Comparison of ENCODE assay signal across 23 cellular contexts in the genomic region with DNA sequence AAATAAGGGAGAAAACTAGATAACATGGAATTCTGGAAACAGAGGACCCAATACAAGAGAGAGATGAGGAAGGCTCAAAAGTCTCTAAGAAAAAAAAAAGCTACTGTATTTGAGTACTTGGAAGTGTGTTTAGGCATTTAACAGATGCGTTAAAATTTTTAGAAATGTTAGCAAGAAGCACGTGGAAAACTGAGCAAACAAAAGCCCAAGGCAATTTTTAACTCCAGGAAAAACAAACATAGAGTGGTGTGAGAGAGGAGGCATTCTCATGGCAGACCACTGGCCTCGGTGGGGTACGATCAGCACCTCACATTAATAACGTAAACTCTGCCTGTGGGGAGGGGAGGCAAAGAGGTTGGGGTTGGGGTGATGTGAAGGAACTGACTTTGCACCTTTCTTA.
DNase-seq lines count a peak whose midpoint lies in the region; ATAC-seq, FAIRE-seq and TF ChIP-seq lines count a peak whose summit lies in the region.
"Had no signal": no experiment of that assay in that cellular context is flagged by ENCODE, and none has a peak within 500 bp of the region (broad histone marks: within the 10 kb centered on the region; RNA-seq: fewer than 3 reads in every experiment).

No MANE protein-coding gene starts in this region.

- peaks cover 41% of the 10 kb centered on the region for H3K4me1 Mint-ChIP-seq in activated CD4-positive, alpha-beta T cell treated with anti-CD3 and anti-CD28 coated beads, Interleukin-2, amount 10 ng/mL, durations not matched to agents 24 days and 14 days
- peaks cover 25% of the 10 kb centered on the region for H3K4me1 Mint-ChIP-seq in activated CD4-positive, alpha-beta T cell treated with anti-CD3 and anti-CD28 coated beads for 36 hours

- intact Hi-C loops in activated CD4-positive, alpha-beta T cell treated with anti-CD3 and anti-CD28 coated beads, Interleukin-2, amount 10 ng/mL, durations not matched to agents 24 days and 14 days (cut with micrococcal nuclease), result loop anchor here (5.0 kb wide), 1 partner anchor 41 kb away; no protein-coding TSS in a partner anchor
- intact Hi-C loops in activated CD4-positive, alpha-beta T cell treated with anti-CD3 and anti-CD28 coated beads for 36 hours (cut with DNase I, micrococcal nuclease), result no loop called here
- intact Hi-C loops in left lung (cut with DNase I) (loop anchor here in 1 of 2 donors (10.0 kb wide), 1 partner anchor 169 kb away; no protein-coding TSS in a partner anchor), pancreas (cut with DNase I) (loop anchor here in 1 of 3 donors (10.0 kb wide), 2 partner anchors 169 to 321 kb away; partner anchors contain the start of gene GADD45G)

- CTCF ChIA-PET in activated CD4-positive, alpha-beta T cell treated with anti-CD3 and anti-CD28 coated beads for 36 hours (lab: Charles Lee), result interaction anchor here (1.1 kb wide), 1 partner anchor 10 kb away, joined by 3 read pairs; no protein-coding TSS in a partner anchor

- TF ChIP-seq CTCF in VCaP (conservative IDR thresholded peaks at IDR 0.05) (no peak), left lung (IDR thresholded peaks at IDR 0.05) (no peak), pancreas (IDR thresholded peaks at IDR 0.05) (no peak)

- H3K36me3 ChIP-seq in left lung (no peaks in the 10 kb centered on the region), pancreas (no peaks in the 10 kb centered on the region)

- H3K4me3 Mint-ChIP-seq in activated CD4-positive, alpha-beta T cell treated with anti-CD3 and anti-CD28 coated beads, Interleukin-2, amount 10 ng/mL, durations not matched to agents 24 days and 14 days, result no peak overlapping the region
- no peak overlapping the region for H3K4me3 Mint-ChIP-seq in activated CD4-positive, alpha-beta T cell treated with anti-CD3 and anti-CD28 coated beads for 36 hours
- H3K4me3 Mint-ChIP-seq: CD14-positive monocyte; CD4-positive, alpha-beta memory T cell; HFFc6 had no signal

- FAIRE-seq in pancreas (lab: Jason Lieb, UNC) (no peak), GM19239 (lab: Jason Lieb, UNC) (no peak)
- FAIRE-seq: A549, GM12892, GM18507 had no signal

- H3K36me3 Mint-ChIP-seq in activated CD4-positive, alpha-beta T cell treated with anti-CD3 and anti-CD28 coated beads, Interleukin-2, amount 10 ng/mL, durations not matched to agents 24 days and 14 days (ENCODE audit: low read depth), result no peaks in the 10 kb centered on the region
- H3K36me3 Mint-ChIP-seq in activated CD4-positive, alpha-beta T cell treated with anti-CD3 and anti-CD28 coated beads for 36 hours (ENCODE audit: low read depth), result no peaks in the 10 kb centered on the region
- H3K36me3 Mint-ChIP-seq: CD14-positive monocyte; CD4-positive, alpha-beta memory T cell had no signal

- H3K27ac ChIP-seq in VCaP, result peak overlapping the region; percentile 85
- H3K27ac ChIP-seq in left lung, result no peak overlapping the region
- peak overlapping the region in 1 of 4 donors; percentile 25 for H3K27ac ChIP-seq in pancreas
- H3K27ac ChIP-seq: 22Rv1, A549, HL-60 had no signal

- no peaks in the 10 kb centered on the region for H3K9me3 ChIP-seq in left lung
- H3K9me3 ChIP-seq in pancreas, result no peaks in the 10 kb centered on the region
- H3K9me3 ChIP-seq: A549 had no signal

- H3K27ac Mint-ChIP-seq in activated CD4-positive, alpha-beta T cell treated with anti-CD3 and anti-CD28 coated beads, Interleukin-2, amount 10 ng/mL, durations not matched to agents 24 days and 14 days, result peak overlapping the region; percentile 61
- no peak overlapping the region for H3K27ac Mint-ChIP-seq in activated CD4-positive, alpha-beta T cell treated with anti-CD3 and anti-CD28 coated beads for 36 hours
- H3K27ac Mint-ChIP-seq: CD14-positive monocyte; CD4-positive, alpha-beta memory T cell; HFFc6 had no signal

- ATAC-seq in activated CD4-positive, alpha-beta T cell treated with anti-CD3 and anti-CD28 coated beads for 36 hours, result no peak
- peak; percentile 20 for ATAC-seq in left lung
- peak in 3 of 4 donors; percentile 6 to 23 (median 20) for ATAC-seq in pancreas
- ATAC-seq in GM19397 (IDR thresholded peaks at IDR 0.05; ENCODE audit: unreplicated experiment), result no peak
- ATAC-seq: A549, HCT116 had no signal

- H3K27me3 Mint-ChIP-seq in activated CD4-positive, alpha-beta T cell treated with anti-CD3 and anti-CD28 coated beads, Interleukin-2, amount 10 ng/mL, durations not matched to agents 24 days and 14 days, result peaks cover 7% of the 10 kb centered on the region
- H3K27me3 Mint-ChIP-seq in activated CD4-positive, alpha-beta T cell treated with anti-CD3 and anti-CD28 coated beads for 36 hours, result peaks cover 12% of the 10 kb centered on the region

- WGBS in pancreas, 2 donors, result 20 to 27% methylated on average over 5 of the region's 5 CpGs

- H3K4me1 ChIP-seq in left lung, result peaks cover 9 to 10% of the 10 kb centered on the region in 2 donors
- peaks cover 0 to 16% (median 11%) of the 10 kb centered on the region in 3 donors for H3K4me1 ChIP-seq in pancreas
- H3K4me1 ChIP-seq: A549 had no signal

- H3K4me3 ChIP-seq in left lung (no peak overlapping the region), pancreas (no peak overlapping the region)
- H3K4me3 ChIP-seq: A549 had no signal

- no peaks in the 10 kb centered on the region for H3K27me3 ChIP-seq in left lung
- H3K27me3 ChIP-seq in pancreas, result no peaks in the 10 kb centered on the region

- POLR2A ChIA-PET in activated CD4-positive, alpha-beta T cell treated with anti-CD3 and anti-CD28 coated beads for 36 hours (lab: Charles Lee), result no interaction called here

- no peak for DNase-seq in activated CD4-positive, alpha-beta T cell treated with anti-CD3 and anti-CD28 coated beads, Interleukin-2, amount 10 ng/mL, durations not matched to agents 24 days and 14 days
- DNase-seq in activated CD4-positive, alpha-beta T cell treated with anti-CD3 and anti-CD28 coated beads for 36 hours, result no peak
- DNase-seq in left lung (no peak), pancreas (no peak), GM19239 (ENCODE audit: insufficient read length, low spot score) (no peak)
- DNase-seq in activated effector memory CD4-positive, alpha-beta T cell treated with Interleukin-2 at 50 U/mL for 16 hours, result no peak
- DNase-seq: AML-193; CD4-positive, alpha-beta memory T cell; DMS153; DMS79; GDM1; GOT3; H7; HFFc6 had no signal

- H3K9me3 Mint-ChIP-seq in activated CD4-positive, alpha-beta T cell treated with anti-CD3 and anti-CD28 coated beads, Interleukin-2, amount 10 ng/mL, durations not matched to agents 24 days and 14 days, result no peaks in the 10 kb centered on the region
- no peaks in the 10 kb centered on the region for H3K9me3 Mint-ChIP-seq in activated CD4-positive, alpha-beta T cell treated with anti-CD3 and anti-CD28 coated beads for 36 hours (ENCODE audit: low read depth)
- H3K9me3 Mint-ChIP-seq: CD14-positive monocyte; CD4-positive, alpha-beta memory T cell had no signal

Comparison
In these comparisons a context has a peak if more than half of its experiments do, and no peak if none do; other contexts are left out.
1. ATAC-seq: peak in left lung (single experiment) and pancreas (3 of 4); none in activated CD4-positive, alpha-beta T cell treated with anti-CD3 and anti-CD28 coated beads for 36 hours (single experiment) and GM19397 (single experiment).